In genomic region chr1:202144510-202145324, GRCh38 we compare ENCODE assay signal across 8 cellular contexts. TPM values are rescaled to one million over a fixed set of nuclear protein-coding genes. Genes with fewer than 3 reads are reported as not detected.
DNase-seq lines count a peak whose midpoint lies in the region; ATAC-seq, FAIRE-seq and TF ChIP-seq lines count a peak whose summit lies in the region.

Gene ARL8A, minus strand, starts transcription at chr1:202144737. Its CDS starts 165 bp downstream, at chr1:202144572.

- H3K27me3 Mint-ChIP-seq in mesothelial cell of epicardium (ENCODE audit: low read depth): no peaks in the 10 kb centered on the region

- H3K4me3 ChIP-seq in ACC112 (ENCODE audit: low read depth, low read length): peak within 1 kb of the TSS; percentile 84
- H3K4me3 ChIP-seq in endothelial cell of umbilical vein (replicated peaks in 1 of 3; ENCODE audit: insufficient read depth in 1 of 3, low read depth in 1 of 3, low read length in 3 of 3): peak within 1 kb of the TSS; percentile 68 to 94 (median 77)

- H3K27ac Mint-ChIP-seq in mesothelial cell of epicardium: peak within 1 kb of the TSS; percentile 98

- ATAC-seq in GM18511 (IDR thresholded peaks at IDR 0.05; ENCODE audit: unreplicated experiment) (peak; percentile 70), HG02981 (IDR thresholded peaks at IDR 0.05; ENCODE audit: unreplicated experiment) (peak; percentile 56)

- intact Hi-C loops in endothelial cell of umbilical vein (cut with micrococcal nuclease): no loop called here

- BruUV-seq in endothelial cell of umbilical vein (replicated peaks; lab: Mats Ljungman, UMichigan): TSS peak; percentile 46

- H3K27ac ChIP-seq in ACC112 (ENCODE audit: low read depth, low read length): no peak within 1 kb of the TSS
- peak within 1 kb of the TSS; percentile 52 for H3K27ac ChIP-seq in endothelial cell of umbilical vein (ENCODE audit: insufficient read depth, low read depth, low read length)

- POLR2A ChIA-PET in endothelial cell of umbilical vein (lab: Charles Lee): no interaction called here

- H3K4me1 ChIP-seq in ACC112 (ENCODE audit: control insufficient read depth, insufficient read depth, low read length, unreplicated experiment) (peaks cover 7% of the 10 kb centered on the region), endothelial cell of umbilical vein (ENCODE audit: control insufficient read depth, extremely low read depth, insufficient read depth, low read length) (peaks cover 21% of the 10 kb centered on the region)

- peaks cover 1% of the 10 kb centered on the region for H3K36me3 Mint-ChIP-seq in mesothelial cell of epicardium

- peak within 1 kb of the TSS; percentile 81 for H3K9ac ChIP-seq in endothelial cell of umbilical vein (replicated peaks; ENCODE audit: extremely low read depth, insufficient read depth, low read length)

- peaks cover 6% of the 10 kb centered on the region for H4K20me1 ChIP-seq in endothelial cell of umbilical vein (replicated peaks; ENCODE audit: control insufficient read depth, extremely low read depth, insufficient read depth, low read length)

- H3K9me3 Mint-ChIP-seq in mesothelial cell of epicardium: no peaks in the 10 kb centered on the region

- no peaks in the 10 kb centered on the region for H3K36me3 ChIP-seq in ACC112 (ENCODE audit: insufficient read depth, low read length)
- H3K36me3 ChIP-seq in endothelial cell of umbilical vein (ENCODE audit: control insufficient read depth in 2 of 2, extremely low read depth in 1 of 2, insufficient read depth in 2 of 2, low read length in 2 of 2): peaks cover 0 to 2% of the 10 kb centered on the region in 2 experiments

- no peaks in the 10 kb centered on the region for H3K9me3 ChIP-seq in endothelial cell of umbilical vein (replicated peaks; ENCODE audit: control insufficient read depth, insufficient read depth, low read length)

- H3K27me3 ChIP-seq in ACC112 (ENCODE audit: insufficient read depth, low read length): no peaks in the 10 kb centered on the region
- no peaks in the 10 kb centered on the region for H3K27me3 ChIP-seq in endothelial cell of umbilical vein (ENCODE audit: control insufficient read depth in 2 of 2, insufficient read depth in 2 of 2, low read length in 2 of 2)

- dilution Hi-C loops in endothelial cell of umbilical vein (cut with MboI; ENCODE audit: extremely low pct_ligation_motif_present, low sequenced_read_pairs): no loop called here

- H3K9me1 ChIP-seq in endothelial cell of umbilical vein (replicated peaks; ENCODE audit: control insufficient read depth, extremely low read depth, insufficient read depth, low read length): no peaks in the 10 kb centered on the region

- H3K79me2 ChIP-seq in ACC112 (ENCODE audit: control insufficient read depth, insufficient read depth, low read length, unreplicated experiment): peaks cover 51% of the 10 kb centered on the region
- peaks cover 48% of the 10 kb centered on the region for H3K79me2 ChIP-seq in endothelial cell of umbilical vein (ENCODE audit: control insufficient read depth, insufficient read depth, low read length)

- peak; percentile 47 for DNase-seq in NCI-H460 (ENCODE audit: extremely low read depth, low read depth)
- DNase-seq in activated T-cell treated with anti-CD3 and anti-CD28 coated beads for 24 hours (ENCODE audit: low read depth): peak; percentile 62
- peak; percentile 39 for DNase-seq in endothelial cell of umbilical vein (ENCODE audit: low read depth, low spot score)
- peak; percentile 60 to 80 for DNase-seq in mesothelial cell of epicardium (ENCODE audit: low spot score in 2 of 2, unreplicated experiment in 2 of 2)
- DNase-seq in stimulated activated naive CD4-positive, alpha-beta T cell treated with Interleukin-2 at 50 U/mL for 16 hours (lab: John Stamatoyannopoulos, UW): peak; percentile 66

- CTCF ChIA-PET in endothelial cell of umbilical vein (lab: Charles Lee): interaction anchor here (1.3 to 1.6 kb wide), 2 partner anchors 10 to 15 kb away, joined by 4 read pairs; partner anchors contain the start of gene PTPN7

- peak within 1 kb of the TSS; percentile 100 for H2AFZ ChIP-seq in ACC112 (ENCODE audit: low read length, unreplicated experiment)
- peak within 1 kb of the TSS; percentile 96 for H2AFZ ChIP-seq in endothelial cell of umbilical vein (ENCODE audit: low read depth, low read length)

- peak; percentile 37 for FAIRE-seq in endothelial cell of umbilical vein (lab: Jason Lieb, UNC)

- peaks cover 19% of the 10 kb centered on the region for H3K4me1 Mint-ChIP-seq in mesothelial cell of epicardium

- TF ChIP-seq POLR2A in endothelial cell of umbilical vein (IDR thresholded peaks at IDR 0.05; ENCODE audit: low read depth, low read length): peak; percentile 63

- peak within 1 kb of the TSS; percentile 86 for H3K4me3 Mint-ChIP-seq in mesothelial cell of epicardium

- peak within 1 kb of the TSS; percentile 92 for H3K4me2 ChIP-seq in endothelial cell of umbilical vein (ENCODE audit: insufficient read depth, low read length)

- TF ChIP-seq CTCF in endothelial cell of umbilical vein (IDR thresholded peaks at IDR 0.05; ENCODE audit: extremely low read depth in 1 of 2, insufficient read depth in 1 of 2, low read depth in 1 of 2, low read length in 2 of 2): no peak
- TF ChIP-seq CTCF in mesothelial cell of epicardium (IDR thresholded peaks at IDR 0.05; ENCODE audit: unreplicated experiment): no peak

TF ChIP-seq in endothelial cell of umbilical vein, 7 proteins besides CTCF, POLR2A, EP300 and RAD21:
- TF ChIP-seq POLR2AphosphoS5 (IDR thresholded peaks at IDR 0.05; ENCODE audit: insufficient read depth, low read depth, low read length): peak; percentile 34
- TF ChIP-seq GATA2 (IDR thresholded peaks at IDR 0.05; ENCODE audit: insufficient read depth, insufficient read length, low read depth, low read length): no peak

RNA-seq across cellular contexts. Expression of gene ARL8A, which starts in this region (rescaled TPM):
- 43.8 and 46.6 TPM in 2 replicates for total RNA-seq in NCI-H460 (2014; rRNA removed; shearing (Covaris generic))
- polyA plus RNA-seq in NCI-H460 (2014; cell fraction: nucleus; rRNA removed): 16.5 and 44.1 TPM in 2 replicates
- total RNA-seq in endothelial cell of umbilical vein: 69.5 and 75.6 TPM in 2 replicates
- polyA plus RNA-seq in endothelial cell of umbilical vein: 54.3 and 57.9 TPM in 2 replicates
- 49.0 and 49.1 TPM in 2 replicates for polyA plus RNA-seq in endothelial cell of umbilical vein (2011; cell fraction: cytosol; rRNA removed)
- polyA plus RNA-seq in endothelial cell of umbilical vein (2011; cell fraction: nucleus; rRNA removed): 45.0 and 45.4 TPM in 2 replicates
- polyA plus RNA-seq in endothelial cell of umbilical vein (2012): 46.7 and 54.8 TPM in 2 replicates
- 33.0 and 43.4 TPM in 2 replicates for polyA minus RNA-seq in endothelial cell of umbilical vein
- 14.3 TPM for polyA minus RNA-seq in endothelial cell of umbilical vein (2011; cell fraction: cytosol; rRNA and poly(A)+ RNA removed)
- 18.7 and 18.9 TPM in 2 replicates for polyA minus RNA-seq in endothelial cell of umbilical vein (2011; cell fraction: nucleus; rRNA and poly(A)+ RNA removed)
- total RNA-seq in mesothelial cell of epicardium: 73.9 to 79.6 TPM (median 74.4 TPM) in 3 replicates
